In genomic region chr1:156768610-156769295, GRCh38 we compare ENCODE assay signal across 11 cellular contexts. TPM values are rescaled to one million over a fixed set of nuclear protein-coding genes. Genes with fewer than 3 reads are reported as not detected.
DNase-seq lines count a peak whose midpoint lies in the region; TF ChIP-seq lines count a peak whose summit lies in the region.
"Had no signal": no experiment of that assay in that cellular context is flagged by ENCODE, and none has a peak within 500 bp of the region (broad histone marks: within the 10 kb centered on the region; RNA-seq: fewer than 3 reads in every experiment).

No MANE protein-coding gene starts in this region.

- H3K36me3 Mint-ChIP-seq in endothelial cell (ENCODE audit: low read depth, unreplicated experiment) (peaks cover 7% of the 10 kb centered on the region), neural progenitor cell (peaks cover 21% of the 10 kb centered on the region)
- H3K36me3 Mint-ChIP-seq in activated CD4-positive, alpha-beta T cell treated with anti-CD3 and anti-CD28 coated beads, Interleukin-2, amount 10 ng/mL, durations not matched to agents 7 days and 5 days (ENCODE audit: low read depth): peaks cover 40% of the 10 kb centered on the region

- peak overlapping the region; percentile 90 for H3K9ac ChIP-seq in neural progenitor cell

- H3K9me3 ChIP-seq in BE2C (no peaks in the 10 kb centered on the region), KOPT-K1 (ENCODE audit: insufficient read depth, low read length, poor library complexity, severe bottlenecking) (no peaks in the 10 kb centered on the region), neural progenitor cell (ENCODE audit: low read depth) (no peaks in the 10 kb centered on the region)

- H3F3A ChIP-seq in neural progenitor cell (ENCODE audit: low read depth): peaks cover 9% of the 10 kb centered on the region

- H3K27ac ChIP-seq in KOPT-K1 (ENCODE audit: low read depth, low read length, poor library complexity, severe bottlenecking) (peak overlapping the region; percentile 86), neural progenitor cell (peak overlapping the region; percentile 7)

- peaks cover 9% of the 10 kb centered on the region for H3K4me1 ChIP-seq in BE2C
- H3K4me1 ChIP-seq in neural progenitor cell: peaks cover 26% of the 10 kb centered on the region

- POLR2A ChIA-PET in activated CD4-positive, alpha-beta T cell treated with anti-CD3 and anti-CD28 coated beads, Interleukin-2, amount 10 ng/mL, durations not matched to agents 7 days and 5 days (lab: Charles Lee): no interaction called here

- H3K27me3 ChIP-seq in BE2C (no peaks in the 10 kb centered on the region), neural progenitor cell (no peaks in the 10 kb centered on the region)

- H3K4me3 Mint-ChIP-seq in endothelial cell (ENCODE audit: unreplicated experiment) (no peak overlapping the region), neural progenitor cell (no peak overlapping the region)
- no peak overlapping the region for H3K4me3 Mint-ChIP-seq in activated CD4-positive, alpha-beta T cell treated with anti-CD3 and anti-CD28 coated beads, Interleukin-2, amount 10 ng/mL, durations not matched to agents 7 days and 5 days

- H3K4me2 ChIP-seq in neural progenitor cell: peak overlapping the region; percentile 100

- peak overlapping the region; percentile 70 for H3K27ac Mint-ChIP-seq in endothelial cell (ENCODE audit: unreplicated experiment)
- peak overlapping the region; percentile 8 for H3K27ac Mint-ChIP-seq in neural progenitor cell
- H3K27ac Mint-ChIP-seq in activated CD4-positive, alpha-beta T cell treated with anti-CD3 and anti-CD28 coated beads, Interleukin-2, amount 10 ng/mL, durations not matched to agents 7 days and 5 days: no peak overlapping the region

- TF ChIP-seq CTCF in BE2C (IDR thresholded peaks at IDR 0.05; ENCODE audit: low read depth, low read length) (no peak), endothelial cell (IDR thresholded peaks at IDR 0.05; ENCODE audit: unreplicated experiment) (no peak), neural progenitor cell (IDR thresholded peaks at IDR 0.05) (no peak)

- H3K9me3 Mint-ChIP-seq in endothelial cell (ENCODE audit: unreplicated experiment): no peaks in the 10 kb centered on the region
- no peaks in the 10 kb centered on the region for H3K9me3 Mint-ChIP-seq in neural progenitor cell
- no peaks in the 10 kb centered on the region for H3K9me3 Mint-ChIP-seq in activated CD4-positive, alpha-beta T cell treated with anti-CD3 and anti-CD28 coated beads, Interleukin-2, amount 10 ng/mL, durations not matched to agents 7 days and 5 days
- H3K9me3 Mint-ChIP-seq: naive B cell had no signal

- H2AFZ ChIP-seq in neural progenitor cell (replicated peaks): no peak overlapping the region

- H3K4me1 Mint-ChIP-seq in endothelial cell (ENCODE audit: unreplicated experiment) (peaks cover 31% of the 10 kb centered on the region), neural progenitor cell (peaks cover 34% of the 10 kb centered on the region)
- H3K4me1 Mint-ChIP-seq in activated CD4-positive, alpha-beta T cell treated with anti-CD3 and anti-CD28 coated beads, Interleukin-2, amount 10 ng/mL, durations not matched to agents 7 days and 5 days: peaks cover 55% of the 10 kb centered on the region

- H3K36me3 ChIP-seq in BE2C (peaks cover 17% of the 10 kb centered on the region), KOPT-K1 (ENCODE audit: insufficient read depth, low read length) (peaks cover 39% of the 10 kb centered on the region), neural progenitor cell (no peaks in the 10 kb centered on the region)

- H3K4me3 ChIP-seq in BE2C (ENCODE audit: low read depth, low read length) (peak overlapping the region; percentile 98), neural progenitor cell (peak overlapping the region; percentile 86)

- DNase-seq in BE2C: no peak
- DNase-seq in endothelial cell (ENCODE audit: low spot score): no peak
- no peak for DNase-seq in neural progenitor cell (ENCODE audit: low spot score)
- no peak for DNase-seq in C1 segment of cervical spinal cord (lab: John Stamatoyannopoulos, UW)
- DNase-seq in NCI-H1105 treated with DMSO at 0.1 percent for 48 hours (lab: John Stamatoyannopoulos, UW): no peak
- no peak for DNase-seq in cerebellum (ENCODE audit: low spot score)
- no peak for DNase-seq in activated CD4-positive, alpha-beta T cell treated with anti-CD3 and anti-CD28 coated beads, Interleukin-2, amount 10 ng/mL, durations not matched to agents 7 days and 5 days
- DNase-seq: activated T-cell treated with anti-CD3 and anti-CD28 coated beads, Interleukin-2, amount 50 U/mL, for 1 hour; naive B cell; NCI-H446 had no signal

- CTCF ChIA-PET in activated CD4-positive, alpha-beta T cell treated with anti-CD3 and anti-CD28 coated beads, Interleukin-2, amount 10 ng/mL, durations not matched to agents 7 days and 5 days (lab: Charles Lee): interaction anchor here (0.8 to 4.6 kb wide), 4 partner anchors 13 to 43 kb away, joined by 3 to 31 read pairs (median 5); partner anchors contain the start of genes ISG20L2 and METTL25B

- peaks cover 58% of the 10 kb centered on the region for H4K20me1 ChIP-seq in neural progenitor cell (ENCODE audit: low read depth)

- H3K27me3 Mint-ChIP-seq in endothelial cell (ENCODE audit: unreplicated experiment) (peaks cover 6% of the 10 kb centered on the region), neural progenitor cell (ENCODE audit: insufficient read depth, low read depth) (no peaks in the 10 kb centered on the region)
- H3K27me3 Mint-ChIP-seq in activated CD4-positive, alpha-beta T cell treated with anti-CD3 and anti-CD28 coated beads, Interleukin-2, amount 10 ng/mL, durations not matched to agents 7 days and 5 days: no peaks in the 10 kb centered on the region
- H3K27me3 Mint-ChIP-seq: naive B cell had no signal

- H3K79me2 ChIP-seq in neural progenitor cell (ENCODE audit: low read depth): peaks cover 74% of the 10 kb centered on the region

RNA-seq across cellular contexts. Expression of gene PRCC, which starts 1.4 kb away (rescaled TPM):
- polyA plus RNA-seq in BE2C (2012; ENCODE audit: insufficient read depth, insufficient read length, low read depth): 319 TPM
- total RNA-seq in endothelial cell (ENCODE audit: unreplicated experiment): 91.9 TPM
- 30.1 and 43.1 TPM in 2 replicates for total RNA-seq in neural progenitor cell (ENCODE audit: low replicate concordance)
- total RNA-seq in cerebellum: 27.3 TPM
- total RNA-seq in activated CD4-positive, alpha-beta T cell treated with anti-CD3 and anti-CD28 coated beads, Interleukin-2, amount 10 ng/mL, durations not matched to agents 7 days and 5 days: 10 to 100 TPM; 70.6 to 87.7 TPM

RNA-seq across cellular contexts. Expression of gene HDGF, which starts 17.3 kb away (rescaled TPM):
- 264 TPM for polyA plus RNA-seq in BE2C (2012; ENCODE audit: insufficient read depth, insufficient read length, low read depth)
- total RNA-seq in endothelial cell (ENCODE audit: unreplicated experiment): 175 TPM
- 246 and 366 TPM in 2 replicates for total RNA-seq in neural progenitor cell (ENCODE audit: low replicate concordance)
- total RNA-seq in cerebellum: 58.7 TPM
- total RNA-seq in activated CD4-positive, alpha-beta T cell treated with anti-CD3 and anti-CD28 coated beads, Interleukin-2, amount 10 ng/mL, durations not matched to agents 7 days and 5 days: 100 to 1,000 TPM; 288 to 301 TPM

RNA-seq across cellular contexts. Expression of gene MRPL24, which starts 27.9 kb away (rescaled TPM):
- polyA plus RNA-seq in BE2C (2012; ENCODE audit: insufficient read depth, insufficient read length, low read depth): 264 TPM
- 26.7 TPM for total RNA-seq in endothelial cell (ENCODE audit: unreplicated experiment)
- 21.4 and 24.7 TPM in 2 replicates for total RNA-seq in neural progenitor cell (ENCODE audit: low replicate concordance)
- 13.8 TPM for total RNA-seq in cerebellum
- 10 to 100 TPM; 50.4 to 54.7 TPM for total RNA-seq in activated CD4-positive, alpha-beta T cell treated with anti-CD3 and anti-CD28 coated beads, Interleukin-2, amount 10 ng/mL, durations not matched to agents 7 days and 5 days

RNA-seq across cellular contexts. Expression of gene ISG20L2, which starts 40.2 kb away (rescaled TPM):
- 100 TPM for polyA plus RNA-seq in BE2C (2012; ENCODE audit: insufficient read depth, insufficient read length, low read depth)
- total RNA-seq in endothelial cell (ENCODE audit: unreplicated experiment) (33.4 TPM), neural progenitor cell (ENCODE audit: low replicate concordance) (17.4 and 23.7 TPM in 2 replicates), cerebellum (12.0 TPM)
- total RNA-seq in activated CD4-positive, alpha-beta T cell treated with anti-CD3 and anti-CD28 coated beads, Interleukin-2, amount 10 ng/mL, durations not matched to agents 7 days and 5 days: 10 to 100 TPM; 47.0 to 58.0 TPM

RNA-seq across cellular contexts. Expression of gene METTL25B, which starts 40.5 kb away (rescaled TPM):
- polyA plus RNA-seq in BE2C (2012; ENCODE audit: insufficient read depth, insufficient read length, low read depth): 47.1 TPM
- total RNA-seq in endothelial cell (ENCODE audit: unreplicated experiment): 19.3 TPM
- 21.4 and 26.5 TPM in 2 replicates for total RNA-seq in neural progenitor cell (ENCODE audit: low replicate concordance)
- total RNA-seq in cerebellum: 7.9 TPM
- total RNA-seq in activated CD4-positive, alpha-beta T cell treated with anti-CD3 and anti-CD28 coated beads, Interleukin-2, amount 10 ng/mL, durations not matched to agents 7 days and 5 days: 10 to 100 TPM; 26.2 to 29.7 TPM
